Comparison of ENCODE assay signal across 11 cellular contexts in the genomic region with DNA sequence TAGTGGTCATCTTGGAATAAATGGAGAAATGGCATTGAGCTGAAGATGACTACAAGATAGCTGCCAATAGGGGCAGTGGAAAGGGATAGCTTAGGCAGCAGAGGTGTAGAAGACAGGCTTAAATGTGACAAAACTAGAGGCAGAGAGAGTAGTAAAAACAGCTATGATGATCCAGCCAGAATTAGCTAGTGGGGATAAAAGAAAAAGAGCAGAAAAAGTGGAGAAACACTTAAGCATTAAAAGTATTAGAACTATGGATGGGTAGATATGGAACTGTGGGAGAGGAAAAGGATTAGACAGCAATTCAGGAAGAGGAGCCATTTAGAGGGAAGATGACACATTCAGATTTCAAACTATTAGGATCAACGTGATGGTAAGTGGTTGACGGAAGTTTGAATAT.
"Had no signal": no experiment of that assay in that cellular context is flagged by ENCODE, and none has a peak within 500 bp of the region (broad histone marks: within the 10 kb centered on the region; RNA-seq: fewer than 3 reads in every experiment).

No MANE protein-coding gene starts in this region.

- FAIRE-seq: H1, H54 had no signal

- ATAC-seq: GM23338, HCT116 had no signal

- H3K4me3 ChIP-seq: GM23248, GM23338, HAP-1 had no signal

- H3K9me3 ChIP-seq: HAP-1 had no signal

- H3K4me1 ChIP-seq: HAP-1 had no signal

- H3K4me2 ChIP-seq: GM23338 had no signal

- H2AFZ ChIP-seq: GM23248, GM23338 had no signal

- H3K36me3 ChIP-seq: HAP-1 had no signal

- H3K9ac ChIP-seq: GM23248 had no signal

- H3K27ac ChIP-seq: GM23248 had no signal

- DNase-seq: GM23248, GOT3, H7, H9, HCEC 1CT, HFFc6 had no signal
